Comparison of ENCODE assay signal across 8 cellular contexts in genomic region chr16:89971495-89972243, GRCh38. TPM values are rescaled to one million over a fixed set of nuclear protein-coding genes. Genes with fewer than 3 reads are reported as not detected.
DNase-seq lines count a peak whose midpoint lies in the region; ATAC-seq and TF ChIP-seq lines count a peak whose summit lies in the region.

No MANE protein-coding gene starts in this region.

- peak overlapping the region; percentile 96 to 97 for H3K27ac ChIP-seq in breast epithelium
- no peak overlapping the region for H3K27ac ChIP-seq in aorta (ENCODE audit: low read depth in 1 of 2, low read length in 2 of 2)

- 36 to 38% methylated on average over 41 to 42 of the region's 42 CpGs for WGBS in aorta, 2 donors

- H3K36me3 ChIP-seq in breast epithelium, result no peaks in the 10 kb centered on the region
- no peaks in the 10 kb centered on the region for H3K36me3 ChIP-seq in aorta (ENCODE audit: control insufficient read depth in 1 of 2, insufficient read depth in 2 of 2, low read length in 1 of 2)

- TF ChIP-seq POLR2A in breast epithelium (IDR thresholded peaks at IDR 0.05), result no peak

- H3K4me3 Mint-ChIP-seq in IgD-negative memory B cell (peak overlapping the region; percentile 95 to 100 (median 98)), memory B cell (peak overlapping the region; percentile 92)

- H3K27ac Mint-ChIP-seq in IgD-negative memory B cell, result peak overlapping the region; percentile 78 to 100 (median 92)
- H3K27ac Mint-ChIP-seq in memory B cell, result peak overlapping the region; percentile 93

- peaks cover 9 to 11% of the 10 kb centered on the region in 2 donors for H3K4me1 ChIP-seq in breast epithelium
- H3K4me1 ChIP-seq in aorta (ENCODE audit: control insufficient read depth in 1 of 2, insufficient read depth in 2 of 2, low read length in 2 of 2), result no peaks in the 10 kb centered on the region

- DNase-seq in GM12865 (ENCODE audit: low read depth), result peak; percentile 22
- no peak for DNase-seq in breast epithelium (ENCODE audit: low spot score in 2 of 2)
- no peak for DNase-seq in memory B cell (ENCODE audit: low spot score in 2 of 2)
- DNase-seq in aorta, result peak in 1 of 2 donors; percentile 62
- DNase-seq in cerebellar nuclear complex (lab: John Stamatoyannopoulos, UW), result no peak
- DNase-seq in SIG-M5 (lab: John Stamatoyannopoulos, UW), result no peak

- H3K9me3 ChIP-seq in breast epithelium (no peaks in the 10 kb centered on the region), aorta (ENCODE audit: control insufficient read depth, low read length) (no peaks in the 10 kb centered on the region)

- peaks cover 16 to 21% (median 18%) of the 10 kb centered on the region in 3 donors for H3K4me1 Mint-ChIP-seq in IgD-negative memory B cell
- H3K4me1 Mint-ChIP-seq in memory B cell, result peaks cover 13% of the 10 kb centered on the region

- H3K27me3 ChIP-seq in breast epithelium, result no peaks in the 10 kb centered on the region
- H3K27me3 ChIP-seq in aorta (ENCODE audit: control insufficient read depth in 1 of 2, insufficient read depth in 2 of 2, low read length in 1 of 2), result no peaks in the 10 kb centered on the region

- H3K27me3 Mint-ChIP-seq in IgD-negative memory B cell, result no peaks in the 10 kb centered on the region
- H3K27me3 Mint-ChIP-seq in memory B cell, result no peaks in the 10 kb centered on the region

- TF ChIP-seq CTCF in GM12865 (IDR thresholded peaks at IDR 0.05; ENCODE audit: insufficient read depth, low read depth, low read length, missing control alignments) (no peak), breast epithelium (IDR thresholded peaks at IDR 0.05) (no peak)

- intact Hi-C loops in breast epithelium (cut with DNase I; ENCODE audit: low total_unique reads) (no loop called here), aorta (cut with DNase I) (loop anchor here in 1 of 2 donors (10.0 kb wide), 1 partner anchor 97 kb away; the partner anchor contains the start of gene TCF25)

- H3K36me3 Mint-ChIP-seq in IgD-negative memory B cell (peaks cover 6% of the 10 kb centered on the region), memory B cell (peaks cover 4% of the 10 kb centered on the region)

- H3K9me3 Mint-ChIP-seq in IgD-negative memory B cell (no peaks in the 10 kb centered on the region), memory B cell (no peaks in the 10 kb centered on the region)

- H3K4me3 ChIP-seq in GM12865 (ENCODE audit: low read depth, low read length), result peak overlapping the region; percentile 69
- H3K4me3 ChIP-seq in breast epithelium, result peak overlapping the region; percentile 77 to 92 (median 88)
- H3K4me3 ChIP-seq in aorta (ENCODE audit: low read length in 2 of 2), result peak overlapping the region; percentile 9 to 27

- ATAC-seq in memory B cell (ENCODE audit: low read depth), result no peak
- peak; percentile 51 for ATAC-seq in aorta (ENCODE audit: low FRiP score)
- ATAC-seq in GM19463 (IDR thresholded peaks at IDR 0.05; ENCODE audit: unreplicated experiment), result no peak

RNA-seq across cellular contexts. Expression of gene DEF8, which starts 23.1 kb away (rescaled TPM):
- 67.5 TPM for polyA plus RNA-seq in IgD-negative memory B cell
- 10 to 100 TPM; 58.0 to 87.2 (median 75.2) TPM for total RNA-seq in breast epithelium
- 10 to 100 TPM; 55.0 to 69.3 TPM for total RNA-seq in aorta
- 10 to 100 TPM; 53.6 to 78.0 TPM for polyA plus RNA-seq in aorta

RNA-seq across cellular contexts. Expression of gene DBNDD1, which starts 47.6 kb away (rescaled TPM):
- polyA plus RNA-seq in IgD-negative memory B cell (9.4 TPM), aorta (1 to 10 TPM; 3.0 to 3.2 TPM)
- total RNA-seq in breast epithelium (1 to 10 TPM; 3.7 to 7.9 (median 6.0) TPM), aorta (1 to 10 TPM; 1.1 to 3.5 TPM)

RNA-seq across cellular contexts. Expression of gene TUBB3, which starts 48.5 kb away (rescaled TPM):
- polyA plus RNA-seq in IgD-negative memory B cell (1.1 TPM), aorta (1 to 10 TPM in 1 of 2 donors, under 1 TPM in 1; 0.38 to 2.4 TPM)
- total RNA-seq in breast epithelium (1 to 10 TPM; 1.6 to 2.9 (median 1.8) TPM), aorta (10 to 100 TPM in 1 of 2 donors, 1 to 10 TPM in 1; 5.6 to 12.5 TPM)

RNA-seq across cellular contexts. Expression of gene MC1R, which starts 53.0 kb away (rescaled TPM):
- 0.93 TPM for polyA plus RNA-seq in IgD-negative memory B cell
- total RNA-seq in breast epithelium, result 1 to 10 TPM; 3.7 to 7.2 (median 3.8) TPM
- total RNA-seq in aorta, result 10 to 100 TPM in 1 of 2 donors, 1 to 10 TPM in 1; 4.8 to 10.2 TPM
- 10 to 100 TPM in 1 of 2 donors, 1 to 10 TPM in 1; 1.5 to 12.1 TPM for polyA plus RNA-seq in aorta

Comparison
In these comparisons a context has a peak if more than half of its experiments do, and no peak if none do; other contexts are left out.
1. H3K4me3 ChIP-seq: peak in every context shown above with its lines; median percentile 88 in breast epithelium; 69 in GM12865; 18 in aorta.
2. H3K27ac ChIP-seq: peak in breast epithelium (2 of 2); none in aorta (0 of 2).